Comparison of ENCODE assay signal across 9 cellular contexts in the genomic region with DNA sequence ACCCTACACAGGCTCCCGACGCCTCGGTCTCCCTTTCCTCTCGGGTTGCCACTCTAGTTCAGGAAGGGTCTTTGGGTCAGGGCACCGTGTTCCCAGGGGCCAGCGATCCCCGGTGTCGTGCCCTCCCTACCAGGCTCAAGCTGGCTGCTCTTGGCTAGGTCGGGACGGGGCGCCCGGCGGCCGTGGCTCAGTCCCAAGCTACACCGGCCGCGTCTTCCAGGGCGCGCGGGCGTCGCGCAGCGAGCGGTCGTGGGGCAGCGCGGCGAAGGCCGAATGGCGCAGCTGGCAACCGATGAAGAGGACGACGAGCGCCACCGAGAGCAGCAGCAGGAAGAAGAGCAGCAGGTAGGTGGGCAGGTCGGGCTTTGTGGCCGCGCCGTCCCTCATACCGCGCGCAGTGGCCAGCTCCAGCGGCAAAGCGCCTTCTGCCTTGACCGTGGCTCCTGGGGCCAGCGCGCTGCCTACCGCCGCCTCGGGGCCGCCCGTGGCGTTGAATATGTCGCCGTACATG. TPM values are rescaled to one million over a fixed set of nuclear protein-coding genes. Genes with fewer than 3 reads are reported as not detected.
DNase-seq lines count a peak whose midpoint lies in the region; ATAC-seq and TF ChIP-seq lines count a peak whose summit lies in the region.
"Had no signal": no experiment of that assay in that cellular context is flagged by ENCODE, and none has a peak within 500 bp of the region (broad histone marks: within the 10 kb centered on the region; RNA-seq: fewer than 3 reads in every experiment).

No MANE protein-coding gene starts in this region.

- TF ChIP-seq EP300 in sigmoid colon (IDR thresholded peaks at IDR 0.05), result no peak

- peak; percentile 46 for ATAC-seq in GM23338

- intact Hi-C loops in sigmoid colon (cut with DNase I), result no loop called here

- H3K27me3 ChIP-seq in GM23338 (ENCODE audit: insufficient read depth) (peaks cover 95% of the 10 kb centered on the region), sigmoid colon (peaks cover 6 to 44% (median 27%) of the 10 kb centered on the region in 3 donors)

- peaks cover 12% of the 10 kb centered on the region; the same call in 2 of the 3 replicates for H3K4me1 Mint-ChIP-seq in GM23338
- no peaks in the 10 kb centered on the region for H3K4me1 Mint-ChIP-seq in activated T-cell treated with anti-CD3 and anti-CD28 coated beads, Interleukin-2, amount 50 U/mL, for 24 hours (ENCODE audit: low read depth)

- H3K4me3 ChIP-seq in GM23338 (peak overlapping the region; percentile 77), astrocyte of the cerebellum (ENCODE audit: low read depth, low read length) (peak overlapping the region; percentile 33), iPS-18c (ENCODE audit: insufficient read depth, low read depth, low read length) (peak overlapping the region; percentile 61), sigmoid colon (peak overlapping the region; percentile 19 to 54 (median 40))

- no peaks in the 10 kb centered on the region for H3K79me2 ChIP-seq in GM23338 (replicated peaks; ENCODE audit: insufficient read depth)

- peaks cover 11% of the 10 kb centered on the region; the same call in 1 of the 2 replicates for H4K20me1 ChIP-seq in GM23338 (replicated peaks; ENCODE audit: insufficient read depth)

- peak in 1 of 2 experiments; percentile 7; a peak in 1 of 4 replicates for TF ChIP-seq CTCF in GM23338 (conservative IDR thresholded peaks at IDR 0.05; ENCODE audit: low read depth in 2 of 2)
- no peak for TF ChIP-seq CTCF in astrocyte of the cerebellum (IDR thresholded peaks at IDR 0.05; ENCODE audit: low read depth, low read length, missing control alignments)
- no peak for TF ChIP-seq CTCF in sigmoid colon (IDR thresholded peaks at IDR 0.05)

- no peaks in the 10 kb centered on the region for H3K36me3 ChIP-seq in GM23338 (ENCODE audit: insufficient read depth)
- H3K36me3 ChIP-seq in sigmoid colon, result peaks cover 0 to 22% (median 8%) of the 10 kb centered on the region in 4 donors

- H3K9me3 Mint-ChIP-seq in GM23338, result no peaks in the 10 kb centered on the region
- no peaks in the 10 kb centered on the region for H3K9me3 Mint-ChIP-seq in activated T-cell treated with anti-CD3 and anti-CD28 coated beads, Interleukin-2, amount 50 U/mL, for 24 hours

- DNase-seq in GM23338 (ENCODE audit: low spot score) (peak; percentile 54), astrocyte of the cerebellum (ENCODE audit: low read depth) (no peak), sigmoid colon (peak; percentile 64), NCI-H526 treated with DMSO at 0.1 percent for 48 hours (lab: John Stamatoyannopoulos, UW) (no peak), SIG-M5 treated with dmso at 0.1 percent for 504 hours (lab: John Stamatoyannopoulos, UW; ENCODE audit: unreplicated experiment) (no peak)
- DNase-seq in activated T-cell treated with anti-CD3 and anti-CD28 coated beads, Interleukin-2, amount 50 U/mL, for 24 hours, result no peak
- DNase-seq in stimulated activated CD4-positive, alpha-beta T cell treated with anti-CD3 and anti-CD28 coated beads, Interleukin-2, amount 100 ng/mL, for 24 hours, result no peak
- DNase-seq: activated CD4-positive, alpha-beta T cell treated with anti-CD3 and anti-CD28 coated beads, Interleukin-2, amount 50 U/mL, for 1 hour had no signal

- H3K27ac Mint-ChIP-seq in GM23338, result no peak overlapping the region
- no peak overlapping the region for H3K27ac Mint-ChIP-seq in activated T-cell treated with anti-CD3 and anti-CD28 coated beads, Interleukin-2, amount 50 U/mL, for 24 hours

- H3K9me3 ChIP-seq in iPS-18c (ENCODE audit: control insufficient read depth, insufficient read depth, low read length) (no peaks in the 10 kb centered on the region), sigmoid colon (no peaks in the 10 kb centered on the region)

- no peak for TF ChIP-seq POLR2A in sigmoid colon (IDR thresholded peaks at IDR 0.05)

- H3K4me1 ChIP-seq in GM23338 (ENCODE audit: insufficient read depth) (peaks cover 7% of the 10 kb centered on the region; the same call in 1 of the 2 replicates), sigmoid colon (peaks cover 0 to 43% (median 37%) of the 10 kb centered on the region in 4 donors)

- H3K27ac ChIP-seq in GM23338 (ENCODE audit: low read depth) (no peak overlapping the region), sigmoid colon (no peak overlapping the region)

- peak overlapping the region; percentile 74 for H3K4me3 Mint-ChIP-seq in GM23338
- no peak overlapping the region for H3K4me3 Mint-ChIP-seq in activated T-cell treated with anti-CD3 and anti-CD28 coated beads, Interleukin-2, amount 50 U/mL, for 24 hours

- H3K9me2 ChIP-seq in GM23338 (ENCODE audit: insufficient read depth), result no peaks in the 10 kb centered on the region

- H3K4me2 ChIP-seq in GM23338, result peak overlapping the region; percentile 97

- WGBS in sigmoid colon, 2 donors, result 1 to 3% methylated on average over 56 of the region's 56 CpGs

- H3F3A ChIP-seq in GM23338 (replicated peaks; ENCODE audit: low read depth), result 0 out of 2 replicates have a peak, but pooled peaks cover 7% of the 10 kb centered on the region

- peaks cover 16% of the 10 kb centered on the region for H3K36me3 Mint-ChIP-seq in GM23338 (ENCODE audit: low read depth)
- no peaks in the 10 kb centered on the region for H3K36me3 Mint-ChIP-seq in activated T-cell treated with anti-CD3 and anti-CD28 coated beads, Interleukin-2, amount 50 U/mL, for 24 hours (ENCODE audit: low read depth)

- H3K27me3 Mint-ChIP-seq in GM23338 (ENCODE audit: insufficient read depth, low read depth, poor library complexity), result peaks cover 77% of the 10 kb centered on the region
- peaks cover 67% of the 10 kb centered on the region for H3K27me3 Mint-ChIP-seq in activated T-cell treated with anti-CD3 and anti-CD28 coated beads, Interleukin-2, amount 50 U/mL, for 24 hours

- in situ Hi-C loops in astrocyte of the cerebellum (cut with HindIII; ENCODE audit: low sequenced_read_pairs), result no loop called here

- H2AFZ ChIP-seq in GM23338, result peak overlapping the region; percentile 83; the same call in 1 of the 2 replicates

RNA-seq across cellular contexts. Expression of gene SMIM32, which starts 0.9 kb away (rescaled TPM):
- 0.19 and 0.56 TPM in 2 replicates for total RNA-seq in GM23338 (2014; rRNA removed; shearing (Covaris generic))
- polyA plus RNA-seq in GM23338 (2016; fragmentation: Nextera tagmentation; extraction: Ambion mirVana), result 0.17 and 0.27 TPM in 2 replicates
- total RNA-seq in sigmoid colon, result under 1 TPM in 1 of 4 donors, not detected in 3; 0.36 TPM
- polyA plus RNA-seq in sigmoid colon, result 10 to 100 TPM in 2 of 3 donors, 1 to 10 TPM in 1; 8.6 to 10.8 (median 10.7) TPM

RNA-seq across cellular contexts. Expression of gene SMAD5, which starts 59.4 kb away (rescaled TPM):
- 52.5 and 56.6 TPM in 2 replicates for total RNA-seq in GM23338 (2014; rRNA removed; shearing (Covaris generic))
- polyA plus RNA-seq in GM23338 (2016; fragmentation: Nextera tagmentation; extraction: Ambion mirVana), result 31.2 and 37.5 TPM in 2 replicates
- total RNA-seq in sigmoid colon, result 10 to 100 TPM; 47.6 to 85.0 (median 59.8) TPM
- 1 to 10 TPM; 4.9 to 9.7 (median 6.6) TPM for polyA plus RNA-seq in sigmoid colon

Comparison
In these comparisons a context has a peak if more than half of its experiments do, and no peak if none do; other contexts are left out.
1. DNase-seq: peak in GM23338 (single experiment) and sigmoid colon (single experiment); none in astrocyte of the cerebellum (single experiment), activated T-cell treated with anti-CD3 and anti-CD28 coated beads, Interleukin-2, amount 50 U/mL, for 24 hours (single experiment), NCI-H526 treated with DMSO at 0.1 percent for 48 hours (single experiment), stimulated activated CD4-positive, alpha-beta T cell treated with anti-CD3 and anti-CD28 coated beads, Interleukin-2, amount 100 ng/mL, for 24 hours (0 of 2) and SIG-M5 treated with dmso at 0.1 percent for 504 hours (single experiment).
2. Peak in every context shown above with its lines, with median percentiles within 50 percentile points of each other: H3K4me3 ChIP-seq.